ENCODE assay signal across 1 cellular context in the genomic region with DNA sequence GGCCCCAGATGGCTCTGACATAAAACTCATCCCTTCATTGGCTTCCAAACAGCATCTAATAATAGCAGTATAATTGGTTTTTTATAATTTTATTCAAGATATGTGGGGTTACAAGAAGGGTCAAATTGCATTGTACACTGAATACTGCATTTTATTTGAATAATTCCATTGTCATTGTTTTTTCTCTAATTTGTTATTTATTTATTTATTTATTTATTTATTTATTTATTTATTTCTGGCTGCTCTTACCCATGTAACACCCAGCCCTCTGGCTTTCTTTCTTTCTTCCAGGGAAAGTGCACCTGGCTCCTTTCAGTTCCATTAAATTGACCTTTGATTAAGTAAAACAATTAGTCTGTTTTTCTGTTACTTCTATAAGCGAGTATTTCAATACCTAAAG.
TF ChIP-seq lines count a peak whose summit lies in the region.

No MANE protein-coding gene starts in this region.

TF ChIP-seq in HEK293, 187 proteins besides CTCF, POLR2A, EP300 and RAD21 (continued from another document and continues in another):
- TF ChIP-seq, protein P1, sequence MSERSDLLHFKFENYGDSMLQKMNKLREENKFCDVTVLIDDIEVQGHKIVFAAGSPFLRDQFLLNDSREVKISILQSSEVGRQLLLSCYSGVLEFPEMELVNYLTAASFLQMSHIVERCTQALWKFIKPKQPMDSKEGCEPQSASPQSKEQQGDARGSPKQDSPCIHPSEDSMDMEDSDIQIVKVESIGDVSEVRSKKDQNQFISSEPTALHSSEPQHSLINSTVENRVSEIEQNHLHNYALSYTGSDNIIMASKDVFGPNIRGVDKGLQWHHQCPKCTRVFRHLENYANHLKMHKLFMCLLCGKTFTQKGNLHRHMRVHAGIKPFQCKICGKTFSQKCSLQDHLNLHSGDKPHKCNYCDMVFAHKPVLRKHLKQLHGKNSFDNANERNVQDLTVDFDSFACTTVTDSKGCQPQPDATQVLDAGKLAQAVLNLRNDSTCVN (tag by site-specific recombination; optimal IDR thresholded peaks at IDR 0.05), result no peak
- TF ChIP-seq MEIS1 (CRISPR knock-in tag; IDR thresholded peaks at IDR 0.05; ENCODE audit: borderline replicate concordance) (no peak), ZNF23 (tag by site-specific recombination; IDR thresholded peaks at IDR 0.05; ENCODE audit: borderline replicate concordance) (no peak), ZNF571 (tag by site-specific recombination; IDR thresholded peaks at IDR 0.05) (no peak), ZNF473 (tag by site-specific recombination; IDR thresholded peaks at IDR 0.05) (no peak), ZBTB1 (tag by site-specific recombination; IDR thresholded peaks at IDR 0.05) (no peak), ZNF580 (tag by site-specific recombination; IDR thresholded peaks at IDR 0.05) (no peak), GLI2 (tag by site-specific recombination; IDR thresholded peaks at IDR 0.05; ENCODE audit: borderline replicate concordance, low read depth) (no peak), ZNF621 (tag by site-specific recombination; IDR thresholded peaks at IDR 0.05) (no peak), ZNF324 (tag by site-specific recombination; IDR thresholded peaks at IDR 0.05) (no peak), SP3 (tag by site-specific recombination; IDR thresholded peaks at IDR 0.05) (no peak), ZFP3 (tag by site-specific recombination; IDR thresholded peaks at IDR 0.05; ENCODE audit: low read depth) (no peak), ZNF548 (tag by site-specific recombination; IDR thresholded peaks at IDR 0.05) (no peak), ZBTB6 (tag by site-specific recombination; IDR thresholded peaks at IDR 0.05) (no peak), ZNF394 (tag by site-specific recombination; IDR thresholded peaks at IDR 0.05; ENCODE audit: borderline replicate concordance) (peak; percentile 83; the same call in 1 of the 2 replicates), ZNF514 (tag by site-specific recombination; IDR thresholded peaks at IDR 0.05) (no peak), ZNF140 (tag by site-specific recombination; IDR thresholded peaks at IDR 0.05) (peak; percentile 62; the same call in 1 of the 2 replicates), SALL2 (tag by site-specific recombination; IDR thresholded peaks at IDR 0.05; ENCODE audit: borderline replicate concordance) (no peak), ZNF626 (tag by site-specific recombination; IDR thresholded peaks at IDR 0.05) (no peak), ZNF169 (tag by site-specific recombination; IDR thresholded peaks at IDR 0.05) (no peak), MYNN (tag by site-specific recombination; IDR thresholded peaks at IDR 0.05; ENCODE audit: borderline replicate concordance) (no peak), ZBTB48 (tag by site-specific recombination; IDR thresholded peaks at IDR 0.05) (no peak), ZXDB (tag by site-specific recombination; IDR thresholded peaks at IDR 0.05) (peak; percentile 16; the same call in 1 of the 2 replicates), ZSCAN5A (tag by site-specific recombination; IDR thresholded peaks at IDR 0.05) (no peak), ZNF138 (tag by site-specific recombination; IDR thresholded peaks at IDR 0.05; ENCODE audit: borderline replicate concordance) (no peak), ZSCAN23 (tag by site-specific recombination; IDR thresholded peaks at IDR 0.05) (no peak), ZBTB21 (tag by site-specific recombination; IDR thresholded peaks at IDR 0.05) (0 out of 2 replicates have a peak, but pooled peaks have one; percentile 16), ZNF501 (tag by site-specific recombination; IDR thresholded peaks at IDR 0.05) (no peak), ZNF121 (tag by site-specific recombination; IDR thresholded peaks at IDR 0.05) (no peak), KLF16 (tag by site-specific recombination; IDR thresholded peaks at IDR 0.05) (no peak), ZNF175 (tag by site-specific recombination; IDR thresholded peaks at IDR 0.05) (no peak), ZNF654 (tag by site-specific recombination; IDR thresholded peaks at IDR 0.05; ENCODE audit: low read depth) (peak; percentile 32; the same call in 1 of the 2 replicates), HOXC10 (CRISPR knock-in tag; IDR thresholded peaks at IDR 0.05) (no peak)
- TF ChIP-seq, protein P2, sequence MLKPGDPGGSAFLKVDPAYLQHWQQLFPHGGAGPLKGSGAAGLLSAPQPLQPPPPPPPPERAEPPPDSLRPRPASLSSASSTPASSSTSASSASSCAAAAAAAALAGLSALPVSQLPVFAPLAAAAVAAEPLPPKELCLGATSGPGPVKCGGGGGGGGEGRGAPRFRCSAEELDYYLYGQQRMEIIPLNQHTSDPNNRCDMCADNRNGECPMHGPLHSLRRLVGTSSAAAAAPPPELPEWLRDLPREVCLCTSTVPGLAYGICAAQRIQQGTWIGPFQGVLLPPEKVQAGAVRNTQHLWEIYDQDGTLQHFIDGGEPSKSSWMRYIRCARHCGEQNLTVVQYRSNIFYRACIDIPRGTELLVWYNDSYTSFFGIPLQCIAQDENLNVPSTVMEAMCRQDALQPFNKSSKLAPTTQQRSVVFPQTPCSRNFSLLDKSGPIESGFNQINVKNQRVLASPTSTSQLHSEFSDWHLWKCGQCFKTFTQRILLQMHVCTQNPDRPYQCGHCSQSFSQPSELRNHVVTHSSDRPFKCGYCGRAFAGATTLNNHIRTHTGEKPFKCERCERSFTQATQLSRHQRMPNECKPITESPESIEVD (tag by site-specific recombination; IDR thresholded peaks at IDR 0.05), result no peak
- TF ChIP-seq, protein P3, sequence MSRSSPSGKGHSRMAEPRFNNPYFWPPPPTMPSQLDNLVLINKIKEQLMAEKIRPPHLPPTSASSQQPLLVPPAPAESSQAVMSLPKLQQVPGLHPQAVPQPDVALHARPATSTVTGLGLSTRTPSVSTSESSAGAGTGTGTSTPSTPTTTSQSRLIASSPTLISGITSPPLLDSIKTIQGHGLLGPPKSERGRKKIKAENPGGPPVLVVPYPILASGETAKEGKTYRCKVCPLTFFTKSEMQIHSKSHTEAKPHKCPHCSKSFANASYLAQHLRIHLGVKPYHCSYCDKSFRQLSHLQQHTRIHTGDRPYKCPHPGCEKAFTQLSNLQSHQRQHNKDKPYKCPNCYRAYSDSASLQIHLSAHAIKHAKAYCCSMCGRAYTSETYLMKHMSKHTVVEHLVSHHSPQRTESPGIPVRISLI (tag by site-specific recombination; IDR thresholded peaks at IDR 0.05), result no peak
- TF ChIP-seq, protein P4, sequence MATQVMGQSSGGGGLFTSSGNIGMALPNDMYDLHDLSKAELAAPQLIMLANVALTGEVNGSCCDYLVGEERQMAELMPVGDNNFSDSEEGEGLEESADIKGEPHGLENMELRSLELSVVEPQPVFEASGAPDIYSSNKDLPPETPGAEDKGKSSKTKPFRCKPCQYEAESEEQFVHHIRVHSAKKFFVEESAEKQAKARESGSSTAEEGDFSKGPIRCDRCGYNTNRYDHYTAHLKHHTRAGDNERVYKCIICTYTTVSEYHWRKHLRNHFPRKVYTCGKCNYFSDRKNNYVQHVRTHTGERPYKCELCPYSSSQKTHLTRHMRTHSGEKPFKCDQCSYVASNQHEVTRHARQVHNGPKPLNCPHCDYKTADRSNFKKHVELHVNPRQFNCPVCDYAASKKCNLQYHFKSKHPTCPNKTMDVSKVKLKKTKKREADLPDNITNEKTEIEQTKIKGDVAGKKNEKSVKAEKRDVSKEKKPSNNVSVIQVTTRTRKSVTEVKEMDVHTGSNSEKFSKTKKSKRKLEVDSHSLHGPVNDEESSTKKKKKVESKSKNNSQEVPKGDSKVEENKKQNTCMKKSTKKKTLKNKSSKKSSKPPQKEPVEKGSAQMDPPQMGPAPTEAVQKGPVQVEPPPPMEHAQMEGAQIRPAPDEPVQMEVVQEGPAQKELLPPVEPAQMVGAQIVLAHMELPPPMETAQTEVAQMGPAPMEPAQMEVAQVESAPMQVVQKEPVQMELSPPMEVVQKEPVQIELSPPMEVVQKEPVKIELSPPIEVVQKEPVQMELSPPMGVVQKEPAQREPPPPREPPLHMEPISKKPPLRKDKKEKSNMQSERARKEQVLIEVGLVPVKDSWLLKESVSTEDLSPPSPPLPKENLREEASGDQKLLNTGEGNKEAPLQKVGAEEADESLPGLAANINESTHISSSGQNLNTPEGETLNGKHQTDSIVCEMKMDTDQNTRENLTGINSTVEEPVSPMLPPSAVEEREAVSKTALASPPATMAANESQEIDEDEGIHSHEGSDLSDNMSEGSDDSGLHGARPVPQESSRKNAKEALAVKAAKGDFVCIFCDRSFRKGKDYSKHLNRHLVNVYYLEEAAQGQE (tag by site-specific recombination; IDR thresholded peaks at IDR 0.05), result no peak
- TF ChIP-seq, protein P5, sequence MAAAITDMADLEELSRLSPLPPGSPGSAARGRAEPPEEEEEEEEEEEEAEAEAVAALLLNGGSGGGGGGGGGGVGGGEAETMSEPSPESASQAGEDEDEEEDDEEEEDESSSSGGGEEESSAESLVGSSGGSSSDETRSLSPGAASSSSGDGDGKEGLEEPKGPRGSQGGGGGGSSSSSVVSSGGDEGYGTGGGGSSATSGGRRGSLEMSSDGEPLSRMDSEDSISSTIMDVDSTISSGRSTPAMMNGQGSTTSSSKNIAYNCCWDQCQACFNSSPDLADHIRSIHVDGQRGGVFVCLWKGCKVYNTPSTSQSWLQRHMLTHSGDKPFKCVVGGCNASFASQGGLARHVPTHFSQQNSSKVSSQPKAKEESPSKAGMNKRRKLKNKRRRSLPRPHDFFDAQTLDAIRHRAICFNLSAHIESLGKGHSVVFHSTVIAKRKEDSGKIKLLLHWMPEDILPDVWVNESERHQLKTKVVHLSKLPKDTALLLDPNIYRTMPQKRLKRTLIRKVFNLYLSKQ (tag by site-specific recombination; IDR thresholded peaks at IDR 0.05; ENCODE audit: borderline replicate concordance), result 0 out of 2 replicates have a peak, but pooled peaks have one; percentile 61
- TF ChIP-seq, protein P6, sequence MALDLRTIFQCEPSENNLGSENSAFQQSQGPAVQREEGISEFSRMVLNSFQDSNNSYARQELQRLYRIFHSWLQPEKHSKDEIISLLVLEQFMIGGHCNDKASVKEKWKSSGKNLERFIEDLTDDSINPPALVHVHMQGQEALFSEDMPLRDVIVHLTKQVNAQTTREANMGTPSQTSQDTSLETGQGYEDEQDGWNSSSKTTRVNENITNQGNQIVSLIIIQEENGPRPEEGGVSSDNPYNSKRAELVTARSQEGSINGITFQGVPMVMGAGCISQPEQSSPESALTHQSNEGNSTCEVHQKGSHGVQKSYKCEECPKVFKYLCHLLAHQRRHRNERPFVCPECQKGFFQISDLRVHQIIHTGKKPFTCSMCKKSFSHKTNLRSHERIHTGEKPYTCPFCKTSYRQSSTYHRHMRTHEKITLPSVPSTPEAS (tag by site-specific recombination; IDR thresholded peaks at IDR 0.05), result no peak
- TF ChIP-seq, protein P7, sequence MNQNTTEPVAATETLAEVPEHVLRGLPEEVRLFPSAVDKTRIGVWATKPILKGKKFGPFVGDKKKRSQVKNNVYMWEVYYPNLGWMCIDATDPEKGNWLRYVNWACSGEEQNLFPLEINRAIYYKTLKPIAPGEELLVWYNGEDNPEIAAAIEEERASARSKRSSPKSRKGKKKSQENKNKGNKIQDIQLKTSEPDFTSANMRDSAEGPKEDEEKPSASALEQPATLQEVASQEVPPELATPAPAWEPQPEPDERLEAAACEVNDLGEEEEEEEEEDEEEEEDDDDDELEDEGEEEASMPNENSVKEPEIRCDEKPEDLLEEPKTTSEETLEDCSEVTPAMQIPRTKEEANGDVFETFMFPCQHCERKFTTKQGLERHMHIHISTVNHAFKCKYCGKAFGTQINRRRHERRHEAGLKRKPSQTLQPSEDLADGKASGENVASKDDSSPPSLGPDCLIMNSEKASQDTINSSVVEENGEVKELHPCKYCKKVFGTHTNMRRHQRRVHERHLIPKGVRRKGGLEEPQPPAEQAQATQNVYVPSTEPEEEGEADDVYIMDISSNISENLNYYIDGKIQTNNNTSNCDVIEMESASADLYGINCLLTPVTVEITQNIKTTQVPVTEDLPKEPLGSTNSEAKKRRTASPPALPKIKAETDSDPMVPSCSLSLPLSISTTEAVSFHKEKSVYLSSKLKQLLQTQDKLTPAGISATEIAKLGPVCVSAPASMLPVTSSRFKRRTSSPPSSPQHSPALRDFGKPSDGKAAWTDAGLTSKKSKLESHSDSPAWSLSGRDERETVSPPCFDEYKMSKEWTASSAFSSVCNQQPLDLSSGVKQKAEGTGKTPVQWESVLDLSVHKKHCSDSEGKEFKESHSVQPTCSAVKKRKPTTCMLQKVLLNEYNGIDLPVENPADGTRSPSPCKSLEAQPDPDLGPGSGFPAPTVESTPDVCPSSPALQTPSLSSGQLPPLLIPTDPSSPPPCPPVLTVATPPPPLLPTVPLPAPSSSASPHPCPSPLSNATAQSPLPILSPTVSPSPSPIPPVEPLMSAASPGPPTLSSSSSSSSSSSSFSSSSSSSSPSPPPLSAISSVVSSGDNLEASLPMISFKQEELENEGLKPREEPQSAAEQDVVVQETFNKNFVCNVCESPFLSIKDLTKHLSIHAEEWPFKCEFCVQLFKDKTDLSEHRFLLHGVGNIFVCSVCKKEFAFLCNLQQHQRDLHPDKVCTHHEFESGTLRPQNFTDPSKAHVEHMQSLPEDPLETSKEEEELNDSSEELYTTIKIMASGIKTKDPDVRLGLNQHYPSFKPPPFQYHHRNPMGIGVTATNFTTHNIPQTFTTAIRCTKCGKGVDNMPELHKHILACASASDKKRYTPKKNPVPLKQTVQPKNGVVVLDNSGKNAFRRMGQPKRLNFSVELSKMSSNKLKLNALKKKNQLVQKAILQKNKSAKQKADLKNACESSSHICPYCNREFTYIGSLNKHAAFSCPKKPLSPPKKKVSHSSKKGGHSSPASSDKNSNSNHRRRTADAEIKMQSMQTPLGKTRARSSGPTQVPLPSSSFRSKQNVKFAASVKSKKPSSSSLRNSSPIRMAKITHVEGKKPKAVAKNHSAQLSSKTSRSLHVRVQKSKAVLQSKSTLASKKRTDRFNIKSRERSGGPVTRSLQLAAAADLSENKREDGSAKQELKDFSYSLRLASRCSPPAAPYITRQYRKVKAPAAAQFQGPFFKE (tag by site-specific recombination; IDR thresholded peaks at IDR 0.05; ENCODE audit: borderline replicate concordance), result no peak
